ENCODE assay signal across 3 cellular contexts in genomic region chr1:8347635-8348034, GRCh38.
TF ChIP-seq lines count a peak whose summit lies in the region.

No MANE protein-coding gene starts in this region.

TF ChIP-seq in IMR-90, 13 proteins besides CTCF, POLR2A, EP300 and RAD21:
- TF ChIP-seq SMC3 (IDR thresholded peaks at IDR 0.05; ENCODE audit: low read depth, low read length), result no peak
- no peak for TF ChIP-seq ELK1 (IDR thresholded peaks at IDR 0.05; ENCODE audit: borderline replicate concordance, low read depth, low read length)
- TF ChIP-seq RCOR1 (IDR thresholded peaks at IDR 0.05; ENCODE audit: insufficient replicate concordance, low read length), result no peak
- TF ChIP-seq NFE2L2 (IDR thresholded peaks at IDR 0.05; ENCODE audit: low read depth, low read length), result no peak
- no peak for TF ChIP-seq FOS (IDR thresholded peaks at IDR 0.05; ENCODE audit: low read depth, low read length)
- no peak for TF ChIP-seq CEBPB (IDR thresholded peaks at IDR 0.05; ENCODE audit: low read depth, low read length)
- no peak for TF ChIP-seq MAZ (IDR thresholded peaks at IDR 0.05; ENCODE audit: borderline replicate concordance, low read depth, low read length)
- no peak for TF ChIP-seq MXI1 (IDR thresholded peaks at IDR 0.05; ENCODE audit: borderline replicate concordance, low read depth, low read length)
- no peak for TF ChIP-seq BHLHE40 (IDR thresholded peaks at IDR 0.05; ENCODE audit: low read depth, low read length)
TF ChIP-seq in IMR-90: peak in this region for 0.

TF ChIP-seq in WTC11, 78 proteins besides CTCF, POLR2A, EP300 and RAD21:
- no peak for TF ChIP-seq PRRX2 (CRISPR knock-in tag; IDR thresholded peaks at IDR 0.05)
- 0 out of 2 replicates have a peak, but pooled peaks have one; percentile 9 for TF ChIP-seq GABPB1 (CRISPR knock-in tag; IDR thresholded peaks at IDR 0.05)

TF ChIP-seq in HEK293T, 16 proteins besides CTCF, POLR2A, EP300 and RAD21:
- TF ChIP-seq LEF1 (IDR thresholded peaks at IDR 0.05; ENCODE audit: borderline replicate concordance) (no peak), FOXA1 (IDR thresholded peaks at IDR 0.05) (no peak), SP1 (IDR thresholded peaks at IDR 0.05) (no peak), TARDBP (IDR thresholded peaks at IDR 0.05) (no peak), L3MBTL2 (conservative IDR thresholded peaks at IDR 0.05) (no peak), SUZ12 (IDR thresholded peaks at IDR 0.05) (no peak), FOXM1 (IDR thresholded peaks at IDR 0.05; ENCODE audit: borderline replicate concordance) (no peak), BHLHE40 (IDR thresholded peaks at IDR 0.05; ENCODE audit: borderline replicate concordance) (no peak), HDGF (IDR thresholded peaks at IDR 0.05; ENCODE audit: borderline replicate concordance) (no peak)
- TF ChIP-seq, protein P1, sequence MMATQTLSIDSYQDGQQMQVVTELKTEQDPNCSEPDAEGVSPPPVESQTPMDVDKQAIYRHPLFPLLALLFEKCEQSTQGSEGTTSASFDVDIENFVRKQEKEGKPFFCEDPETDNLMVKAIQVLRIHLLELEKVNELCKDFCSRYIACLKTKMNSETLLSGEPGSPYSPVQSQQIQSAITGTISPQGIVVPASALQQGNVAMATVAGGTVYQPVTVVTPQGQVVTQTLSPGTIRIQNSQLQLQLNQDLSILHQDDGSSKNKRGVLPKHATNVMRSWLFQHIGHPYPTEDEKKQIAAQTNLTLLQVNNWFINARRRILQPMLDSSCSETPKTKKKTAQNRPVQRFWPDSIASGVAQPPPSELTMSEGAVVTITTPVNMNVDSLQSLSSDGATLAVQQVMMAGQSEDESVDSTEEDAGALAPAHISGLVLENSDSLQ (IDR thresholded peaks at IDR 0.05), result no peak
